In the genomic region with DNA sequence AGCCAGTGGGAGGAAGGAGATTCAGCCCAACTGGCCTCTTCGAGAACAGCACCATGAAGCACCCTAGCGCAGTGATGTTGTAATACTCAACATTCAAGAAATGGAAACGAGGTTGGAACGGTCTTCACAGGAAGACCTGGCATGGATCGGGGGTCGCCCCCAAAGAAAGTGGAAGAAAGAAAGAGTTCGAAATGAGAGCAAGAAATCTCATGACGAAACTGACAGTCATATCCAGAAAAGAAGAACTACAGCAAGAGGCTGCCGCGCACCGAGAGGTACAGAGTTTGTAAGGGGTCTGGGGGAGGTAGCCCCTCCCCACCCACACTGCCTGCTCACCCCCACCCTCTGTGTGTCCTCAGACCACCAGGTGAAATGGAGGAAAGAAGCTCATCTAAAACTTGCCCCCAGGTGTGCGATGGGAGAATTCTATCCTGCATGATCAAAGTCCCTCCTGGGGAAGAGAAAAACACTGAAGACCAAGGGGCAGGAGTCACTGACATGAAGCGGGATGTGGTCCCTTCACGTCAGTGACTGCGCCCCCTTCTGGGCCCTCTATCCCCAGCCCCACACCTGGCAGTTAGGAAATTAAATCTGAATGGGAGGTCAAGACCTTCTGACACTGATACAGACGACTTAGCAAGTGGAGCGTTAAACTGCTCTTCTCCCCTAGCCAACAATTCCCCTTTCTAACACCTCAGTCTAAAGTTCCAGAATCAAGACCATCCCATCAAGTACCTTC, we compare ENCODE assay signal across 1 cellular context.
TF ChIP-seq lines count a peak whose summit lies in the region.

No MANE protein-coding gene starts in this region.

TF ChIP-seq in WTC11, 78 proteins besides CTCF, POLR2A, EP300 and RAD21:
- no peak for TF ChIP-seq ZNF671 (CRISPR knock-in tag; IDR thresholded peaks at IDR 0.05)
- TF ChIP-seq MYBL2 (CRISPR knock-in tag; IDR thresholded peaks at IDR 0.05), result no peak
- TF ChIP-seq NR3C1 (CRISPR knock-in tag; conservative IDR thresholded peaks at IDR 0.05; ENCODE audit: low read depth), result no peak
- TF ChIP-seq ZNF121 (CRISPR knock-in tag; IDR thresholded peaks at IDR 0.05), result no peak
- TF ChIP-seq JAZF1 (CRISPR knock-in tag; IDR thresholded peaks at IDR 0.05), result no peak
- TF ChIP-seq, protein P1, sequence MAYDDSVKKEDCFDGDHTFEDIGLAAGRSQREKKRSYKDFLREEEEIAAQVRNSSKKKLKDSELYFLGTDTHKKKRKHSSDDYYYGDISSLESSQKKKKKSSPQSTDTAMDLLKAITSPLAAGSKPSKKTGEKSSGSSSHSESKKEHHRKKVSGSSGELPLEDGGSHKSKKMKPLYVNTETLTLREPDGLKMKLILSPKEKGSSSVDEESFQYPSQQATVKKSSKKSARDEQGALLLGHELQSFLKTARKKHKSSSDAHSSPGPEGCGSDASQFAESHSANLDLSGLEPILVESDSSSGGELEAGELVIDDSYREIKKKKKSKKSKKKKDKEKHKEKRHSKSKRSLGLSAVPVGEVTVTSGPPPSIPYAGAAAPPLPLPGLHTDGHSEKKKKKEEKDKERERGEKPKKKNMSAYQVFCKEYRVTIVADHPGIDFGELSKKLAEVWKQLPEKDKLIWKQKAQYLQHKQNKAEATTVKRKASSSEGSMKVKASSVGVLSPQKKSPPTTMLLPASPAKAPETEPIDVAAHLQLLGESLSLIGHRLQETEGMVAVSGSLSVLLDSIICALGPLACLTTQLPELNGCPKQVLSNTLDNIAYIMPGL (CRISPR knock-in tag; IDR thresholded peaks at IDR 0.05), result no peak
- TF ChIP-seq, protein P2, sequence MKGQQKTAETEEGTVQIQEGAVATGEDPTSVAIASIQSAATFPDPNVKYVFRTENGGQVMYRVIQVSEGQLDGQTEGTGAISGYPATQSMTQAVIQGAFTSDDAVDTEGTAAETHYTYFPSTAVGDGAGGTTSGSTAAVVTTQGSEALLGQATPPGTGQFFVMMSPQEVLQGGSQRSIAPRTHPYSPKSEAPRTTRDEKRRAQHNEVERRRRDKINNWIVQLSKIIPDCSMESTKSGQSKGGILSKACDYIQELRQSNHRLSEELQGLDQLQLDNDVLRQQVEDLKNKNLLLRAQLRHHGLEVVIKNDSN (CRISPR knock-in tag; IDR thresholded peaks at IDR 0.05), result no peak
- TF ChIP-seq ETV6 (CRISPR knock-in tag; IDR thresholded peaks at IDR 0.05), result no peak
- no peak for TF ChIP-seq TCF7 (CRISPR knock-in tag; IDR thresholded peaks at IDR 0.05; ENCODE audit: low read depth)
- TF ChIP-seq, protein P3, sequence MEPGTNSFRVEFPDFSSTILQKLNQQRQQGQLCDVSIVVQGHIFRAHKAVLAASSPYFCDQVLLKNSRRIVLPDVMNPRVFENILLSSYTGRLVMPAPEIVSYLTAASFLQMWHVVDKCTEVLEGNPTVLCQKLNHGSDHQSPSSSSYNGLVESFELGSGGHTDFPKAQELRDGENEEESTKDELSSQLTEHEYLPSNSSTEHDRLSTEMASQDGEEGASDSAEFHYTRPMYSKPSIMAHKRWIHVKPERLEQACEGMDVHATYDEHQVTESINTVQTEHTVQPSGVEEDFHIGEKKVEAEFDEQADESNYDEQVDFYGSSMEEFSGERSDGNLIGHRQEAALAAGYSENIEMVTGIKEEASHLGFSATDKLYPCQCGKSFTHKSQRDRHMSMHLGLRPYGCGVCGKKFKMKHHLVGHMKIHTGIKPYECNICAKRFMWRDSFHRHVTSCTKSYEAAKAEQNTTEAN (CRISPR knock-in tag; IDR thresholded peaks at IDR 0.05), result no peak
- TF ChIP-seq CBFB (CRISPR knock-in tag; IDR thresholded peaks at IDR 0.05; ENCODE audit: low read depth), result no peak
- TF ChIP-seq PRRX2 (CRISPR knock-in tag; IDR thresholded peaks at IDR 0.05), result no peak
- no peak for TF ChIP-seq ZNF317 (CRISPR knock-in tag; IDR thresholded peaks at IDR 0.05; ENCODE audit: borderline replicate concordance, low read depth)
- TF ChIP-seq CREB1 (CRISPR knock-in tag; IDR thresholded peaks at IDR 0.05), result no peak
- TF ChIP-seq, protein P4, sequence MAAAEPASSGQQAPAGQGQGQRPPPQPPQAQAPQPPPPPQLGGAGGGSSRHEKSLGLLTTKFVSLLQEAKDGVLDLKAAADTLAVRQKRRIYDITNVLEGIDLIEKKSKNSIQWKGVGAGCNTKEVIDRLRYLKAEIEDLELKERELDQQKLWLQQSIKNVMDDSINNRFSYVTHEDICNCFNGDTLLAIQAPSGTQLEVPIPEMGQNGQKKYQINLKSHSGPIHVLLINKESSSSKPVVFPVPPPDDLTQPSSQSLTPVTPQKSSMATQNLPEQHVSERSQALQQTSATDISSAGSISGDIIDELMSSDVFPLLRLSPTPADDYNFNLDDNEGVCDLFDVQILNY (CRISPR knock-in tag; IDR thresholded peaks at IDR 0.05), result no peak
- TF ChIP-seq, protein P5, sequence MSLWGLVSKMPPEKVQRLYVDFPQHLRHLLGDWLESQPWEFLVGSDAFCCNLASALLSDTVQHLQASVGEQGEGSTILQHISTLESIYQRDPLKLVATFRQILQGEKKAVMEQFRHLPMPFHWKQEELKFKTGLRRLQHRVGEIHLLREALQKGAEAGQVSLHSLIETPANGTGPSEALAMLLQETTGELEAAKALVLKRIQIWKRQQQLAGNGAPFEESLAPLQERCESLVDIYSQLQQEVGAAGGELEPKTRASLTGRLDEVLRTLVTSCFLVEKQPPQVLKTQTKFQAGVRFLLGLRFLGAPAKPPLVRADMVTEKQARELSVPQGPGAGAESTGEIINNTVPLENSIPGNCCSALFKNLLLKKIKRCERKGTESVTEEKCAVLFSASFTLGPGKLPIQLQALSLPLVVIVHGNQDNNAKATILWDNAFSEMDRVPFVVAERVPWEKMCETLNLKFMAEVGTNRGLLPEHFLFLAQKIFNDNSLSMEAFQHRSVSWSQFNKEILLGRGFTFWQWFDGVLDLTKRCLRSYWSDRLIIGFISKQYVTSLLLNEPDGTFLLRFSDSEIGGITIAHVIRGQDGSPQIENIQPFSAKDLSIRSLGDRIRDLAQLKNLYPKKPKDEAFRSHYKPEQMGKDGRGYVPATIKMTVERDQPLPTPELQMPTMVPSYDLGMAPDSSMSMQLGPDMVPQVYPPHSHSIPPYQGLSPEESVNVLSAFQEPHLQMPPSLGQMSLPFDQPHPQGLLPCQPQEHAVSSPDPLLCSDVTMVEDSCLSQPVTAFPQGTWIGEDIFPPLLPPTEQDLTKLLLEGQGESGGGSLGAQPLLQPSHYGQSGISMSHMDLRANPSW (CRISPR knock-in tag; conservative IDR thresholded peaks at IDR 0.05; ENCODE audit: low read depth), result no peak
